Comparison of ENCODE assay signal across 10 cellular contexts in the genomic region with DNA sequence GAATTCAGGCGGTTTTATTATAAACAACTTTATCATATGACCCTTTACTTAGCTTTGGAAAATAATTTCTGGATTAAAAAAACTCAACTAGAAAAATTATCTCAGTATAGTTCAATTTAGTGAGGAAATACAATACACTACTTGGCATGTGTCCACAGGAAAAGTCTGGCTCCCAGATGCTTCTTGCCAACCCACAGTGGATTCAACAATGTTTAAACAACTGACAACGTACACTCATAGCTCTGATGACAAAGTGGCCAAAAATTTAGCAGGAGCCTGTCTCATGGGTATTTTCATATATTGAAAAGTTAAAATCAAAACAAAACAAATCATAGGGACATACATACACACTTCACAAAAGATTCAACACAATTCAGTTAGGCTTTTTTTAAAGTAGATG.
DNase-seq lines count a peak whose midpoint lies in the region; ATAC-seq and TF ChIP-seq lines count a peak whose summit lies in the region.
"Had no signal": no experiment of that assay in that cellular context is flagged by ENCODE, and none has a peak within 500 bp of the region (broad histone marks: within the 10 kb centered on the region; RNA-seq: fewer than 3 reads in every experiment).

No MANE protein-coding gene starts in this region.

- H3K27ac ChIP-seq in mammary epithelial cell (ENCODE audit: insufficient read depth, low read depth, low read length) = peak overlapping the region; percentile 40

- H3K79me2 ChIP-seq in mammary epithelial cell (ENCODE audit: insufficient read depth, low read length) = no peaks in the 10 kb centered on the region

- no peaks in the 10 kb centered on the region for H3K27me3 ChIP-seq in mammary epithelial cell (ENCODE audit: insufficient read depth, low read length)

- peak overlapping the region; percentile 9 for H3K4me2 ChIP-seq in mammary epithelial cell (ENCODE audit: insufficient read depth, low read depth, low read length)

- 32% methylated on average over 2 of the region's 2 CpGs for WGBS in mammary epithelial cell (ENCODE audit: low coverage, missing lambda C conversion rate)

- H3K9me3 ChIP-seq in mammary epithelial cell (replicated peaks; ENCODE audit: insufficient read depth, low read length) (no peaks in the 10 kb centered on the region), mucosa of descending colon (no peaks in the 10 kb centered on the region)

- intact Hi-C loops in mammary epithelial cell (cut with micrococcal nuclease) = loop anchor here (5.0 kb wide), 1 partner anchor 37 kb away; no protein-coding TSS in a partner anchor
- intact Hi-C loops in mucosa of descending colon (cut with DNase I, micrococcal nuclease) = no loop called here

- H3K4me1 ChIP-seq in mammary epithelial cell (ENCODE audit: insufficient read depth, low read length) (peaks cover 14% of the 10 kb centered on the region), mucosa of descending colon (ENCODE audit: low read depth) (peaks cover 18% of the 10 kb centered on the region)

- no peaks in the 10 kb centered on the region for H4K20me1 ChIP-seq in mammary epithelial cell (ENCODE audit: insufficient read depth, low read length)

- peak; percentile 42 for ATAC-seq in mucosa of descending colon
- ATAC-seq in HG02870 (IDR thresholded peaks at IDR 0.05; ENCODE audit: unreplicated experiment) = no peak

- H3K4me3 ChIP-seq in mammary epithelial cell (replicated peaks in 1 of 3; ENCODE audit: insufficient read depth in 1 of 3, low read depth in 2 of 3, low read length in 3 of 3) (no peak overlapping the region), mucosa of descending colon (no peak overlapping the region)

- DNase-seq in DMS53 (lab: John Stamatoyannopoulos, UW) (peak; percentile 83), NCI-H2029 treated with DMSO at 0.1 percent for 48 hours (lab: John Stamatoyannopoulos, UW) (peak; percentile 32), mammary epithelial cell (peak; percentile 83), mucosa of descending colon (peak in 1 of 3 donors; percentile 39), NCI-H1048 (lab: John Stamatoyannopoulos, UW) (no peak)
- no peak for DNase-seq in activated CD8-positive, alpha-beta memory T cell treated with anti-CD3 and anti-CD28 coated beads for 24 hours
- DNase-seq in activated effector memory CD4-positive, alpha-beta T cell treated with Interleukin-2 at 50 U/mL for 16 hours = no peak
- DNase-seq: activated CD4-positive, alpha-beta T cell treated with anti-CD3 and anti-CD28 coated beads, Interleukin-2, amount 50 U/mL, for 4 hours; NCI-H526 treated with DMSO at 0.1 percent for 48 hours had no signal

- H3K36me3 ChIP-seq in mammary epithelial cell (ENCODE audit: insufficient read depth, low read length) = peaks cover 2% of the 10 kb centered on the region
- H3K36me3 ChIP-seq in mucosa of descending colon (ENCODE audit: low read depth) = no peaks in the 10 kb centered on the region

- CTCF ChIA-PET in mammary epithelial cell (lab: Charles Lee; ENCODE audit: low non-redundant PET) = no interaction called here

- no peak overlapping the region for H3K9ac ChIP-seq in mammary epithelial cell (ENCODE audit: insufficient read depth, low read length)

- dilution Hi-C loops in mammary epithelial cell (cut with HindIII; ENCODE audit: low sequenced_read_pairs) = no loop called here

- TF ChIP-seq CTCF in mammary epithelial cell (conservative IDR thresholded peaks at IDR 0.05 in 1 of 2, IDR thresholded peaks at IDR 0.05 in 1 of 2; ENCODE audit: extremely low read depth in 1 of 2, insufficient read depth in 1 of 2, low read depth in 1 of 2, low read length in 2 of 2) (no peak), mucosa of descending colon (IDR thresholded peaks at IDR 0.05) (no peak)

- no TSS peak for BruUV-seq in mammary epithelial cell (replicated peaks; lab: Mats Ljungman, UMichigan)

- no peak overlapping the region for H2AFZ ChIP-seq in mammary epithelial cell (ENCODE audit: low read depth, low read length)

- in situ Hi-C loops in mammary epithelial cell (cut with MboI; ENCODE audit: low sequenced_read_pairs in 2 of 2) = no loop called here

Comparison
In these comparisons a context has a peak if more than half of its experiments do, and no peak if none do; other contexts are left out.
1. DNase-seq: peak in DMS53 (single experiment), NCI-H2029 treated with DMSO at 0.1 percent for 48 hours (single experiment) and mammary epithelial cell (single experiment); none in activated CD8-positive, alpha-beta memory T cell treated with anti-CD3 and anti-CD28 coated beads for 24 hours (single experiment), activated effector memory CD4-positive, alpha-beta T cell treated with Interleukin-2 at 50 U/mL for 16 hours (single experiment) and NCI-H1048 (single experiment).